ENCODE assay signal across 23 cellular contexts in the genomic region with DNA sequence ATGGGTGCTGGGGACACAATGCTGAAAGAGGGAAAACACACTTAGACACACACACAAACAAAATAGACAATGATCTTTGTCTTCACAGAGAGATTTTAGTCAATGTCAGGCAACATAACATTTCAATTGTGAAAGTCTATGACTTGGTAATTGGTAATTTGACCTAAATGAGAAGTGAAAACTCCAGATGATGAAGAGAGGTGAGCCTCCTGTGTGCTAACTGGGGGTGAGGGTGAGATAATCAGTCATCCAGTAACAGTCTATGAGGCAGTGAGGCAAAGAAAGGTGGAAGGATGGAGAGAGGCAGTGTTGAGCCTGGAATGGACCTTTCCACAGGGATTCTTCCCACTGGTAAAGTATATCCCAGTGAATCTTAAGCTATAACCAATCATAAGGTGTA.
DNase-seq lines count a peak whose midpoint lies in the region; ATAC-seq and TF ChIP-seq lines count a peak whose summit lies in the region.
"Had no signal": no experiment of that assay in that cellular context is flagged by ENCODE, and none has a peak within 500 bp of the region (broad histone marks: within the 10 kb centered on the region; RNA-seq: fewer than 3 reads in every experiment).

No MANE protein-coding gene starts in this region.

- peaks cover 0 to 2% of the 10 kb centered on the region in 2 donors for H3K27me3 Mint-ChIP-seq in natural killer cell treated with Interleukin-12 subunit alpha and Interleukin-12 subunit beta and Interleukin-15 and Interleukin-18, amount 100 ng/mL, for 72 hours
- no peaks in the 10 kb centered on the region for H3K27me3 Mint-ChIP-seq in neural progenitor cell (ENCODE audit: insufficient read depth, low read depth)
- H3K27me3 Mint-ChIP-seq: T-helper 17 cell had no signal

- H3K4me2 ChIP-seq in OCI-LY3 (ENCODE audit: low read length) (peak overlapping the region; percentile 53), neural progenitor cell (no peak overlapping the region)
- H3K4me2 ChIP-seq: A549 had no signal

- peaks cover 19% of the 10 kb centered on the region for H3K4me1 ChIP-seq in OCI-LY3 (ENCODE audit: low read length)
- peaks cover 23% of the 10 kb centered on the region for H3K4me1 ChIP-seq in neural progenitor cell
- H3K4me1 ChIP-seq: A549, BE2C had no signal

- DNase-seq in GM10248 (ENCODE audit: extremely low spot score) (peak; percentile 18), anterior cingulate cortex (lab: John Stamatoyannopoulos, UW) (no peak), neural progenitor cell (ENCODE audit: low spot score) (no peak)
- no peak for DNase-seq in natural killer cell treated with Interleukin-12 subunit alpha and Interleukin-12 subunit beta and Interleukin-15 and Interleukin-18, amount 100 ng/mL, for 72 hours (ENCODE audit: low spot score)
- DNase-seq: BE2C, EL, GF-D8, MM.1S, NCI-H1092, NCI-H1436, NCI-H187 treated with DMSO at 0.1 percent for 48 hours, NCI-H2107, NCI-H345, NCI-H526, SHP77 treated with DMSO at 0.1 percent for 48 hours, SW 1271, T-helper 17 cell had no signal

- no peaks in the 10 kb centered on the region for H3K27me3 ChIP-seq in OCI-LY3 (ENCODE audit: low read depth, low read length)
- no peaks in the 10 kb centered on the region for H3K27me3 ChIP-seq in neural progenitor cell
- H3K27me3 ChIP-seq: BE2C had no signal

- H3F3A ChIP-seq in neural progenitor cell (ENCODE audit: low read depth): peaks cover 12% of the 10 kb centered on the region

- H3K79me2 ChIP-seq in OCI-LY3 (ENCODE audit: low read length) (no peaks in the 10 kb centered on the region), neural progenitor cell (ENCODE audit: low read depth) (no peaks in the 10 kb centered on the region)

- peak; percentile 71 for ATAC-seq in GM18867 (IDR thresholded peaks at IDR 0.05; ENCODE audit: unreplicated experiment)
- peak; percentile 42 for ATAC-seq in HG02588 (IDR thresholded peaks at IDR 0.05; ENCODE audit: unreplicated experiment)
- no peak for ATAC-seq in natural killer cell treated with Interleukin-12 subunit alpha and Interleukin-12 subunit beta and Interleukin-15 and Interleukin-18, amount 100 ng/mL, for 72 hours
- ATAC-seq: A549, T-helper 17 cell had no signal

- H3K27ac ChIP-seq in OCI-LY3 (ENCODE audit: low read length) (no peak overlapping the region), neural progenitor cell (no peak overlapping the region)
- H3K27ac ChIP-seq: A549, RWPE1, SK-N-MC had no signal

- CTCF ChIA-PET in GM10248 (lab: Yijun Ruan, JAX): no interaction called here

- no peaks in the 10 kb centered on the region for H3K9me3 Mint-ChIP-seq in natural killer cell treated with Interleukin-12 subunit alpha and Interleukin-12 subunit beta and Interleukin-15 and Interleukin-18, amount 100 ng/mL, for 72 hours
- H3K9me3 Mint-ChIP-seq in neural progenitor cell: no peaks in the 10 kb centered on the region

- H3K4me3 Mint-ChIP-seq in natural killer cell treated with Interleukin-12 subunit alpha and Interleukin-12 subunit beta and Interleukin-15 and Interleukin-18, amount 100 ng/mL, for 72 hours: no peak overlapping the region
- no peak overlapping the region for H3K4me3 Mint-ChIP-seq in neural progenitor cell
- H3K4me3 Mint-ChIP-seq: T-helper 17 cell had no signal

- no peaks in the 10 kb centered on the region for H4K20me1 ChIP-seq in OCI-LY3 (ENCODE audit: insufficient read depth, low read length)
- H4K20me1 ChIP-seq in neural progenitor cell (ENCODE audit: low read depth): no peaks in the 10 kb centered on the region

- H3K4me3 ChIP-seq in OCI-LY3 (ENCODE audit: low read length) (0 out of 2 replicates have a peak overlapping the region, but pooled peaks have one; percentile 0), neural progenitor cell (no peak overlapping the region)
- H3K4me3 ChIP-seq: A549, SK-N-MC had no signal

- no peak overlapping the region for H3K9ac ChIP-seq in OCI-LY3 (ENCODE audit: low read length)
- H3K9ac ChIP-seq in neural progenitor cell: no peak overlapping the region

- no peaks in the 10 kb centered on the region for H3K36me3 ChIP-seq in OCI-LY3 (replicated peaks; ENCODE audit: low read depth, low read length)
- no peaks in the 10 kb centered on the region for H3K36me3 ChIP-seq in neural progenitor cell
- H3K36me3 ChIP-seq: BE2C had no signal

- H3K9me3 ChIP-seq in OCI-LY3 (ENCODE audit: insufficient read depth, low read length) (no peaks in the 10 kb centered on the region), neural progenitor cell (ENCODE audit: low read depth) (no peaks in the 10 kb centered on the region)
- H3K9me3 ChIP-seq: A549, BE2C had no signal

- TF ChIP-seq CTCF in GM10248 (IDR thresholded peaks at IDR 0.05; ENCODE audit: control extremely low read depth, extremely low read depth, low read depth, missing control alignments) (no peak), OCI-LY3 (IDR thresholded peaks at IDR 0.05; ENCODE audit: low read depth, low read length) (no peak), neural progenitor cell (IDR thresholded peaks at IDR 0.05) (no peak)

- H3K4me1 Mint-ChIP-seq in natural killer cell treated with Interleukin-12 subunit alpha and Interleukin-12 subunit beta and Interleukin-15 and Interleukin-18, amount 100 ng/mL, for 72 hours (ENCODE audit: low read depth in 2 of 2): no peaks in the 10 kb centered on the region
- peaks cover 7% of the 10 kb centered on the region for H3K4me1 Mint-ChIP-seq in neural progenitor cell
- H3K4me1 Mint-ChIP-seq: T-helper 17 cell had no signal

- no peak overlapping the region for H2AFZ ChIP-seq in OCI-LY3 (ENCODE audit: low read depth, low read length)
- H2AFZ ChIP-seq in neural progenitor cell (replicated peaks): no peak overlapping the region

- H3K27ac Mint-ChIP-seq in natural killer cell treated with Interleukin-12 subunit alpha and Interleukin-12 subunit beta and Interleukin-15 and Interleukin-18, amount 100 ng/mL, for 72 hours: no peak overlapping the region
- H3K27ac Mint-ChIP-seq in neural progenitor cell: no peak overlapping the region
- H3K27ac Mint-ChIP-seq: T-helper 17 cell had no signal

- no peaks in the 10 kb centered on the region for H3K36me3 Mint-ChIP-seq in natural killer cell treated with Interleukin-12 subunit alpha and Interleukin-12 subunit beta and Interleukin-15 and Interleukin-18, amount 100 ng/mL, for 72 hours
- no peaks in the 10 kb centered on the region for H3K36me3 Mint-ChIP-seq in neural progenitor cell

- POLR2A ChIA-PET in GM10248 (lab: Yijun Ruan, JAX): no interaction called here

Comparison
In these comparisons a context has a peak if more than half of its experiments do, and no peak if none do; other contexts are left out.
1. ATAC-seq: peak in GM18867 (single experiment) and HG02588 (single experiment); none in natural killer cell treated with Interleukin-12 subunit alpha and Interleukin-12 subunit beta and Interleukin-15 and Interleukin-18, amount 100 ng/mL, for 72 hours (0 of 2).